Comparison of ENCODE assay signal across 19 cellular contexts in the genomic region with DNA sequence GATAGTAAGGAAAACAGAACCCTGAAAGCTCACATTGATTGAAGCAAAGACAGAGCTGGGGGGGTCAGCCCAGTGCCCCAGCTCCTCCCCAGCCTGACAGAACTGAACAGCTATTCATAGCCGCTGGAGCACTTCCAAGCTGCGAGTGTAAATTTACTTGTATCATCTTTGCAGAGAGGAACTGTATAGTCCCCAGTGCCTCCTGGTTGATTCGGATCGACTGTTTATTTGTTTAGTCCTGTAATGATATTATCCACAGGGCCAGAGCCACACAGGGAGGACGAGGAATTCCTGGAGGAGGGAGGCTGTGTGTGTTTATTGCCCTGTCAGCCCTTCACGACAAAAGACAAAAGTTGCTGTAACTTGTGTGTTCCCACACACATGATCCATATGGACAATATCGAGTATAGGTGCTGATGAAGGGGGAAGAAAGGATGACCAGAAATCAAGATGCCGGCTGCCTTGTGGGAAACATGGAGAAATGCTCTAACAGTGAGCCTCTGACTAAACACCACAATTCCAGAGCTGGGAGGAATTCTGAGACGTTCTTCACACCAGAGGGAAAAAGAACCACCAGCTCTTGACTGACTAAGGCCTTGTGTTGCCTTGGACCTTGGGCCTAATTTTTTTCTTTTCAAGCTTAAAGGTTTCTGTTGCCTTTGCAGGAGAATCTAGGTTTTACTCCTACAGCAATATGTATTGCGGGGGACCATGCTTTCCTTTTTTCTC. TPM values are rescaled to one million over a fixed set of nuclear protein-coding genes. Genes with fewer than 3 reads are reported as not detected.
A peak's percentile ranks its signal among the peaks of the same experiment; 100 is the strongest.
DNase-seq lines count a peak whose midpoint lies in the region; ATAC-seq and TF ChIP-seq lines count a peak whose summit lies in the region.
"Had no signal": no experiment of that assay in that cellular context is flagged by ENCODE, and none has a peak within 500 bp of the region (broad histone marks: within the 10 kb centered on the region; RNA-seq: fewer than 3 reads in every experiment).

No MANE protein-coding gene starts in this region.

- ATAC-seq in stimulated activated naive CD8-positive, alpha-beta T cell treated with anti-CD3 and anti-CD28 coated beads, Interleukin-15, Interleukin-2, amounts not matched to agents 100 U/mL and 50 U/mL, for 24 hours, result peak; percentile 28
- no peak for ATAC-seq in stimulated activated naive CD8-positive, alpha-beta T cell treated with anti-CD3 and anti-CD28 coated beads, Interleukin-15, amount 100 ng/mL, for 72 hours
- ATAC-seq in HG02610 (IDR thresholded peaks at IDR 0.05; ENCODE audit: unreplicated experiment) (no peak), HG02763 (IDR thresholded peaks at IDR 0.05; ENCODE audit: unreplicated experiment) (no peak), lower lobe of right lung (no peak)
- ATAC-seq: body of pancreas; PC-3; stimulated activated naive B cell treated with anti-CD40 and anti-IgM and Interleukin-4, amounts not matched to agents 10 μg/mL and 1 μg/mL and 100 μg/mL, for 72 hours had no signal

- no peak overlapping the region for H3K27ac Mint-ChIP-seq in stimulated activated naive CD8-positive, alpha-beta T cell treated with anti-CD3 and anti-CD28 coated beads, Interleukin-15, amount 100 ng/mL, for 72 hours
- H3K27ac Mint-ChIP-seq: stimulated activated naive B cell treated with anti-CD40 and anti-IgM and Interleukin-4, amounts not matched to agents 10 μg/mL and 1 μg/mL and 100 μg/mL, for 72 hours had no signal

- H3K4me3 ChIP-seq in lower lobe of right lung, result no peak overlapping the region
- H3K4me3 ChIP-seq: body of pancreas, uterus had no signal

- no peaks in the 10 kb centered on the region for H3K36me3 ChIP-seq in lower lobe of right lung
- H3K36me3 ChIP-seq: BE2C, uterus had no signal

- no peak for DNase-seq in stimulated activated naive CD8-positive, alpha-beta T cell treated with anti-CD3 and anti-CD28 coated beads, Interleukin-15, Interleukin-2, amounts not matched to agents 100 U/mL and 50 U/mL, for 24 hours
- DNase-seq in stimulated activated naive CD8-positive, alpha-beta T cell treated with anti-CD3 and anti-CD28 coated beads, Interleukin-15, amount 100 ng/mL, for 72 hours, result no peak
- DNase-seq in SK-MEL-5 (ENCODE audit: low read depth, low spot score) (peak; percentile 39), iris pigment epithelial cell (ENCODE audit: low read depth) (peak; percentile 39), lower lobe of right lung (no peak), mesenteric fat pad (ENCODE audit: low spot score) (no peak)
- DNase-seq: activated CD4-positive, alpha-beta T cell treated with anti-CD3 and anti-CD28 coated beads, Interleukin-2, amount 50 U/mL, for 1 hour; BE2C; body of pancreas; effector CD4-positive, alpha-beta T cell; NCI-H2081 treated with DMSO at 0.1 percent for 48 hours; PC-3; stimulated activated CD4-positive, alpha-beta T cell treated with anti-CD3 and anti-CD28 coated beads, Interleukin-4, amount 100 ng/mL, for 4 hours; stimulated activated naive B cell treated with anti-CD40 and anti-IgM and Interleukin-4, amounts not matched to agents 10 μg/mL and 1 μg/mL and 100 μg/mL, for 72 hours; T-helper 2 cell; uterus had no signal

- H3K4me3 Mint-ChIP-seq in stimulated activated naive CD8-positive, alpha-beta T cell treated with anti-CD3 and anti-CD28 coated beads, Interleukin-15, amount 100 ng/mL, for 72 hours, result no peak overlapping the region
- H3K4me3 Mint-ChIP-seq: stimulated activated naive B cell treated with anti-CD40 and anti-IgM and Interleukin-4, amounts not matched to agents 10 μg/mL and 1 μg/mL and 100 μg/mL, for 72 hours had no signal

- peaks cover 21% of the 10 kb centered on the region for H3K4me1 Mint-ChIP-seq in stimulated activated naive CD8-positive, alpha-beta T cell treated with anti-CD3 and anti-CD28 coated beads, Interleukin-15, amount 100 ng/mL, for 72 hours

- H3K9me3 ChIP-seq in lower lobe of right lung, result no peaks in the 10 kb centered on the region
- H3K9me3 ChIP-seq: BE2C, body of pancreas, uterus had no signal

- in situ Hi-C loops in SK-MEL-5 (cut with HindIII; ENCODE audit: low pct_unique_long_range_greater_than_20kb, low sequenced_read_pairs), result no loop called here

- peaks cover 96% of the 10 kb centered on the region for H3K27me3 ChIP-seq in lower lobe of right lung (ENCODE audit: low read depth)

- H3K4me1 ChIP-seq in lower lobe of right lung, result peaks cover 11% of the 10 kb centered on the region

- H3K9me3 Mint-ChIP-seq in stimulated activated naive CD8-positive, alpha-beta T cell treated with anti-CD3 and anti-CD28 coated beads, Interleukin-15, amount 100 ng/mL, for 72 hours, result peaks cover 0 to 4% of the 10 kb centered on the region in 2 donors

- peaks cover 95% of the 10 kb centered on the region for H3K27me3 Mint-ChIP-seq in stimulated activated naive CD8-positive, alpha-beta T cell treated with anti-CD3 and anti-CD28 coated beads, Interleukin-15, amount 100 ng/mL, for 72 hours

- H3K27ac ChIP-seq in lower lobe of right lung, result no peak overlapping the region
- H3K27ac ChIP-seq: body of pancreas, KMS-11, uterus had no signal

- intact Hi-C loops in lower lobe of right lung (cut with DNase I), result no loop called here

- TF ChIP-seq CTCF in lower lobe of right lung (IDR thresholded peaks at IDR 0.05), result no peak

RNA-seq across cellular contexts. Expression of gene FOXD1, which starts 31.1 kb away (rescaled TPM):
- 5.3 and 13.1 TPM in 2 replicates for total RNA-seq in SK-MEL-5 (2014; rRNA removed; shearing (Covaris generic))
- 11.9 and 15.1 TPM in 2 replicates for polyA plus RNA-seq in SK-MEL-5 (2015; cell fraction: cytosol; rRNA removed)
- 2.5 and 3.7 TPM in 2 replicates for polyA plus RNA-seq in SK-MEL-5 (2015; cell fraction: nucleus; rRNA removed)
- total RNA-seq in lower lobe of right lung (0.74 TPM), mesenteric fat pad (0.32 TPM)
- total RNA-seq: body of pancreas had no signal

Comparison
In these comparisons a context has a peak if more than half of its experiments do, and no peak if none do; other contexts are left out.
1. DNase-seq: peak in SK-MEL-5 (single experiment) and iris pigment epithelial cell (single experiment); none in stimulated activated naive CD8-positive, alpha-beta T cell treated with anti-CD3 and anti-CD28 coated beads, Interleukin-15, Interleukin-2, amounts not matched to agents 100 U/mL and 50 U/mL, for 24 hours (single experiment), stimulated activated naive CD8-positive, alpha-beta T cell treated with anti-CD3 and anti-CD28 coated beads, Interleukin-15, amount 100 ng/mL, for 72 hours (0 of 2), lower lobe of right lung (single experiment) and mesenteric fat pad (single experiment).